Comparison of ENCODE assay signal across 22 cellular contexts in the genomic region with DNA sequence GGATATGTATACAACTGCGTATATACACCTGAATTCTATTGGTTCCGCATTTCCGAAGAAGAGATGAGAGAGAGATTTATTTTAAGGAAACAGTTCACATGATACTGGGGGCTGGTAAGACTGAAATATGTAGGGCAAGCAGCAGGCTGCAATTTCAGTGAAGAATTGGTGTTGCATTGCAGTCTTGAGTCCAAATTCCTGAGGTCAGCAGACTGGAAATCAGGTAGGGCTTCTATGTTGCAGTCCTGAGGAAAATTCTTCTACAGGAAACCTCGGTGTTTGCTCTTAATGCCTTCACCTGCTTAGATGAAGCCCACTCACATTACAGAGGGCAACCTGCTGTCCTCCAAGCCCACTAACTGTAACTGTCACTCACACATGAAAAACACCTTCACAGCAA.
"Had no signal": no experiment of that assay in that cellular context is flagged by ENCODE, and none has a peak within 500 bp of the region (broad histone marks: within the 10 kb centered on the region; RNA-seq: fewer than 3 reads in every experiment).

No MANE protein-coding gene starts in this region.

- H3K27ac ChIP-seq: brain microvascular endothelial cell, VCaP had no signal

- H3K36me3 ChIP-seq: brain microvascular endothelial cell, MG63 had no signal

- DNase-seq: activated CD4-positive, alpha-beta memory T cell treated with anti-CD3 and anti-CD28 coated beads for 36 hours; activated CD4-positive, alpha-beta T cell treated with anti-CD3 and anti-CD28 coated beads, Interleukin-2, amount 10 ng/mL, durations not matched to agents 7 days and 5 days; activated CD4-positive, CD25-positive, alpha-beta regulatory T cell; activated CD8-positive, alpha-beta memory T cell treated with anti-CD3 and anti-CD28 coated beads for 24 hours; activated gamma-delta T cell; activated naive CD4-positive, alpha-beta T cell treated with anti-CD3 and anti-CD28 coated beads for 36 hours; activated T-cell treated with anti-CD3 and anti-CD28 coated beads, Interleukin-2, amount 50 U/mL, for 4 hours; amygdala; brain microvascular endothelial cell; MG63; MV-4-11; NCI-H1092 treated with DMSO at 0.1 percent for 48 hours; NCI-H1417 treated with DMSO at 0.1 percent for 48 hours; NCI-H1694; NCI-H2029 treated with DMSO at 0.1 percent for 48 hours; NCI-H345; NCI-H510A; NCI-H526 treated with DMSO at 0.1 percent for 48 hours; NCI-H82; SIG-M5; T-helper 1 cell had no signal

- H3K27me3 ChIP-seq: brain microvascular endothelial cell, MG63 had no signal

- H3K4me3 ChIP-seq: MG63 had no signal
